1 cellular context compared by ENCODE assay signal in the genomic region with DNA sequence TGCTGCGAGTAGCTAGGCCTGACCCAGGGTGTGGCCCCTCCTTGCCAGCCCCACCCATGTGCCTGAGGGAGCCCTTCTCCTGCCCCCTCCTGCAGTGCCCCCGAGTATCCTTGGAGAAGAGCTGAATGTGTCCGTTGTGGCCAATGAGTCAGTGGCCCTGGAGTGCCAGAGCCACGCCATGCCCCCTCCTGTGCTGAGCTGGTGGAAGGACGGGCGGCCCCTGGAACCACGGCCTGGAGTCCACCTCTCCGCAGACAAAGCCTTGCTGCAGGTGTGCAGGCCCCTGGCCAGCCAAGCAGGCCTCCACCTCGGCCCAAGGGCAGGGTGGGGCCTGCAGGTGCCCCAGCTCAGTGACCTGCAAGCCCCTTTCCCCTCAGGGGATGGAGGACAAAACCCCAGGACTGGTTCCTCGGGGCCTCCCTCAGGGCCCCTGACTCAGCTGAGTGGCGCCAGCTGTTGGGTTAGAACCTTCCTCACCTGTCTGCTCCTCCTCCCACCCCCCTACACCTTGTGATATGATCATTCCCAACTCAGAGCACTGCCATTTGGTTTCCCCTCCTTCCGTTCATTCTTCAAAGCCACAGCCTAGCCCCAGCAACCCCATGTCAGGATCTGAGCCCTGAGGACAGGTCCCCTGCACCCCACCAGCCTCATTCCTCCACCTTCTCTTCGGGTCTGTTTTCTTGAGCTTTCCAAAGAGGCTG.
TF ChIP-seq lines count a peak whose summit lies in the region.

No MANE protein-coding gene starts in this region.

TF ChIP-seq in WTC11, 78 proteins besides CTCF, POLR2A, EP300 and RAD21 (continued from another document):
- TF ChIP-seq, protein P1, sequence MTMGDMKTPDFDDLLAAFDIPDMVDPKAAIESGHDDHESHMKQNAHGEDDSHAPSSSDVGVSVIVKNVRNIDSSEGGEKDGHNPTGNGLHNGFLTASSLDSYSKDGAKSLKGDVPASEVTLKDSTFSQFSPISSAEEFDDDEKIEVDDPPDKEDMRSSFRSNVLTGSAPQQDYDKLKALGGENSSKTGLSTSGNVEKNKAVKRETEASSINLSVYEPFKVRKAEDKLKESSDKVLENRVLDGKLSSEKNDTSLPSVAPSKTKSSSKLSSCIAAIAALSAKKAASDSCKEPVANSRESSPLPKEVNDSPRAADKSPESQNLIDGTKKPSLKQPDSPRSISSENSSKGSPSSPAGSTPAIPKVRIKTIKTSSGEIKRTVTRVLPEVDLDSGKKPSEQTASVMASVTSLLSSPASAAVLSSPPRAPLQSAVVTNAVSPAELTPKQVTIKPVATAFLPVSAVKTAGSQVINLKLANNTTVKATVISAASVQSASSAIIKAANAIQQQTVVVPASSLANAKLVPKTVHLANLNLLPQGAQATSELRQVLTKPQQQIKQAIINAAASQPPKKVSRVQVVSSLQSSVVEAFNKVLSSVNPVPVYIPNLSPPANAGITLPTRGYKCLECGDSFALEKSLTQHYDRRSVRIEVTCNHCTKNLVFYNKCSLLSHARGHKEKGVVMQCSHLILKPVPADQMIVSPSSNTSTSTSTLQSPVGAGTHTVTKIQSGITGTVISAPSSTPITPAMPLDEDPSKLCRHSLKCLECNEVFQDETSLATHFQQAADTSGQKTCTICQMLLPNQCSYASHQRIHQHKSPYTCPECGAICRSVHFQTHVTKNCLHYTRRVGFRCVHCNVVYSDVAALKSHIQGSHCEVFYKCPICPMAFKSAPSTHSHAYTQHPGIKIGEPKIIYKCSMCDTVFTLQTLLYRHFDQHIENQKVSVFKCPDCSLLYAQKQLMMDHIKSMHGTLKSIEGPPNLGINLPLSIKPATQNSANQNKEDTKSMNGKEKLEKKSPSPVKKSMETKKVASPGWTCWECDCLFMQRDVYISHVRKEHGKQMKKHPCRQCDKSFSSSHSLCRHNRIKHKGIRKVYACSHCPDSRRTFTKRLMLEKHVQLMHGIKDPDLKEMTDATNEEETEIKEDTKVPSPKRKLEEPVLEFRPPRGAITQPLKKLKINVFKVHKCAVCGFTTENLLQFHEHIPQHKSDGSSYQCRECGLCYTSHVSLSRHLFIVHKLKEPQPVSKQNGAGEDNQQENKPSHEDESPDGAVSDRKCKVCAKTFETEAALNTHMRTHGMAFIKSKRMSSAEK (CRISPR knock-in tag; IDR thresholded peaks at IDR 0.05; ENCODE audit: borderline replicate concordance), result no peak
- TF ChIP-seq, protein P2, sequence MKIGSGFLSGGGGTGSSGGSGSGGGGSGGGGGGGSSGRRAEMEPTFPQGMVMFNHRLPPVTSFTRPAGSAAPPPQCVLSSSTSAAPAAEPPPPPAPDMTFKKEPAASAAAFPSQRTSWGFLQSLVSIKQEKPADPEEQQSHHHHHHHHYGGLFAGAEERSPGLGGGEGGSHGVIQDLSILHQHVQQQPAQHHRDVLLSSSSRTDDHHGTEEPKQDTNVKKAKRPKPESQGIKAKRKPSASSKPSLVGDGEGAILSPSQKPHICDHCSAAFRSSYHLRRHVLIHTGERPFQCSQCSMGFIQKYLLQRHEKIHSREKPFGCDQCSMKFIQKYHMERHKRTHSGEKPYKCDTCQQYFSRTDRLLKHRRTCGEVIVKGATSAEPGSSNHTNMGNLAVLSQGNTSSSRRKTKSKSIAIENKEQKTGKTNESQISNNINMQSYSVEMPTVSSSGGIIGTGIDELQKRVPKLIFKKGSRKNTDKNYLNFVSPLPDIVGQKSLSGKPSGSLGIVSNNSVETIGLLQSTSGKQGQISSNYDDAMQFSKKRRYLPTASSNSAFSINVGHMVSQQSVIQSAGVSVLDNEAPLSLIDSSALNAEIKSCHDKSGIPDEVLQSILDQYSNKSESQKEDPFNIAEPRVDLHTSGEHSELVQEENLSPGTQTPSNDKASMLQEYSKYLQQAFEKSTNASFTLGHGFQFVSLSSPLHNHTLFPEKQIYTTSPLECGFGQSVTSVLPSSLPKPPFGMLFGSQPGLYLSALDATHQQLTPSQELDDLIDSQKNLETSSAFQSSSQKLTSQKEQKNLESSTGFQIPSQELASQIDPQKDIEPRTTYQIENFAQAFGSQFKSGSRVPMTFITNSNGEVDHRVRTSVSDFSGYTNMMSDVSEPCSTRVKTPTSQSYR (CRISPR knock-in tag; IDR thresholded peaks at IDR 0.05), result no peak
